In genomic region chr1:206660136-206660535, GRCh38 we compare ENCODE assay signal across 20 cellular contexts.
"Had no signal": no experiment of that assay in that cellular context is flagged by ENCODE, and none has a peak within 500 bp of the region (broad histone marks: within the 10 kb centered on the region; RNA-seq: fewer than 3 reads in every experiment).

No MANE protein-coding gene starts in this region.

- H3K4me3 ChIP-seq: gastroesophageal sphincter, sigmoid colon, upper lobe of left lung had no signal

- H3K27ac ChIP-seq: gastroesophageal sphincter, upper lobe of left lung, VCaP had no signal

- H3K36me3 ChIP-seq: gastroesophageal sphincter, sigmoid colon, upper lobe of left lung had no signal

- H3K27me3 ChIP-seq: upper lobe of left lung had no signal

- H3K36me3 Mint-ChIP-seq: activated naive CD4-positive, alpha-beta T cell treated with anti-CD3 and anti-CD28 coated beads, Interleukin-2, amount 10 ng/mL, durations not matched to agents 7 days and 5 days had no signal

- H3K4me3 Mint-ChIP-seq: activated naive CD4-positive, alpha-beta T cell treated with anti-CD3 and anti-CD28 coated beads, Interleukin-2, amount 10 ng/mL, durations not matched to agents 7 days and 5 days; neural crest cell had no signal

- H3K9me3 ChIP-seq: gastroesophageal sphincter, sigmoid colon, upper lobe of left lung had no signal

- H3K9me3 Mint-ChIP-seq: activated naive CD4-positive, alpha-beta T cell treated with anti-CD3 and anti-CD28 coated beads, Interleukin-2, amount 10 ng/mL, durations not matched to agents 7 days and 5 days; neural crest cell had no signal

- DNase-seq: activated CD4-positive, alpha-beta T cell treated with anti-CD3 and anti-CD28 coated beads for 1 hour; activated CD8-positive, alpha-beta memory T cell treated with anti-CD3 and anti-CD28 coated beads for 24 hours; activated CD8-positive, alpha-beta memory T cell treated with anti-CD3 and anti-CD28 coated beads, Interleukin-2, amount 50 U/mL, for 48 hours; activated effector memory CD4-positive, alpha-beta T cell treated with Interleukin-2 at 50 U/mL for 16 hours; activated naive CD4-positive, alpha-beta T cell treated with anti-CD3 and anti-CD28 coated beads, Interleukin-2, amount 10 ng/mL, durations not matched to agents 7 days and 5 days; activated T-cell treated with anti-CD3 and anti-CD28 coated beads, Interleukin-2, amount 50 U/mL, for 48 hours; aorta; effector CD4-positive, alpha-beta T cell; mammary epithelial cell; midbrain; sigmoid colon; stimulated activated CD4-positive, alpha-beta T cell treated with anti-CD3 and anti-CD28 coated beads, Interleukin-12 subunit alpha, Interleukin-12 subunit beta, amount 100 ng/mL, for 4 hours; stimulated activated CD4-positive, alpha-beta T cell treated with anti-CD3 and anti-CD28 coated beads, Interleukin-1b, Interleukin-23, amount 100 ng/mL, for 48 hours; stimulated activated naive CD8-positive, alpha-beta T cell treated with anti-CD3 and anti-CD28 coated beads, Interleukin-15, Interleukin-2, amounts not matched to agents 100 U/mL and 50 U/mL, for 24 hours; SW 1271; T-helper 2 cell had no signal

- H3K27ac Mint-ChIP-seq: activated naive CD4-positive, alpha-beta T cell treated with anti-CD3 and anti-CD28 coated beads, Interleukin-2, amount 10 ng/mL, durations not matched to agents 7 days and 5 days had no signal

- ATAC-seq: gastroesophageal sphincter; stimulated activated naive CD8-positive, alpha-beta T cell treated with anti-CD3 and anti-CD28 coated beads, Interleukin-15, Interleukin-2, amounts not matched to agents 100 U/mL and 50 U/mL, for 24 hours had no signal
